2 cellular contexts compared by ENCODE assay signal in the genomic region with DNA sequence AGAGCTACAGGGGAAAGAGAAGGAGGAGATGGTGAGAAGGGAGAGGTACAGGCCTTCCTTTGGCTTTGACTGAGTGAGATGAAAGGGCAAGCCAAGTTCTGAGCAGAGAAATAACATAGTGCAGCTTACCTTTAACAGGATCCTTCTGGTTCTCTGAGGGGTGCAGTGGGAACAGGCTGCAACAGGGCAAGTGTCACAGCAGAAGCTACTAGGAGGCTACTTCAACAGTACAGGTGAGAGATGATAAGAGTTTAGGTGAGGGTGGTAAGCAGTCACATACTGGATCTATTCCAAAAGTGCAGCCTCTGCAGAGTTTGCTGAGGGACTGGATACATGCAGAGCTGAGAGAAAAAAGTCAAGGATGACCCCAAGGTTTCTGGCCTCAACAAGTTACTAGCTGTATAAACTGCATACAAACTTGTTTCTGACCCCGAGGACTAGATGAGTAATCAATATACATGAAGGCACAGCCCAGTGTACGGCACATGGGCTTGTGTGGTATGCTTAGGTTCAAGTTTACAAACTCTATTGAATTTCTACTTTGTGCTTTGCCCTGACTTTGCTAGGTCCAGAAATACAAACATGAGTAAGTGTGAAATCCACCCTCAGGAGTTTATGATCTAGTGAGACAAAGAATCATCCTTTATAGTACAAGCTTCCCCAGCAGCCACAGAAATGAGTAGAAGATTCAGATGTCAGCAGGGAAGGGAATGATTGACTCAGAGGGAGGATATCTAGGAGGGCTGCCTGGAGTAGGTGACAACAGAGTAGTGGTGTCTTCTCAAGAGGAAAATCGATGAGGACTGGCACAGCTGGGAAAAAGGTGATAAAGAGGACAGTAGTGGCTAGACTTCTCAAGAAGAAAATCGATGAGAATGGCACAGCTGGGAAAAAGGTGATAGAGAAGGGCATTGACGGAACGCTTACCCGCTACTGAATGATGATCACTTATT.
TF ChIP-seq lines count a peak whose summit lies in the region.

No MANE protein-coding gene starts in this region.

TF ChIP-seq in A549, 52 proteins besides CTCF, POLR2A, EP300 and RAD21 (continued from another document):
- no peak for TF ChIP-seq PHF8 (IDR thresholded peaks at IDR 0.05; ENCODE audit: borderline replicate concordance, low read depth)

TF ChIP-seq in WTC11, 78 proteins besides CTCF, POLR2A, EP300 and RAD21 (continued from another document):
- TF ChIP-seq, protein P1, sequence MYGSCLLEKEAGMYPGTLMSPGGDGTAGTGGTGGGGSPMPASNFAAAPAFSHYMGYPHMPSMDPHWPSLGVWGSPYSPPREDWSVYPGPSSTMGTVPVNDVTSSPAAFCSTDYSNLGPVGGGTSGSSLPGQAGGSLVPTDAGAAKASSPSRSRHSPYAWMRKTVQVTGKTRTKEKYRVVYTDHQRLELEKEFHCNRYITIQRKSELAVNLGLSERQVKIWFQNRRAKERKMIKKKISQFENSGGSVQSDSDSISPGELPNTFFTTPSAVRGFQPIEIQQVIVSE (CRISPR knock-in tag; IDR thresholded peaks at IDR 0.05; ENCODE audit: borderline replicate concordance), result no peak
- TF ChIP-seq JAZF1 (CRISPR knock-in tag; IDR thresholded peaks at IDR 0.05) (no peak), NR1H2 (CRISPR knock-in tag; IDR thresholded peaks at IDR 0.05) (no peak)
